Comparison of ENCODE assay signal across 20 cellular contexts in the genomic region with DNA sequence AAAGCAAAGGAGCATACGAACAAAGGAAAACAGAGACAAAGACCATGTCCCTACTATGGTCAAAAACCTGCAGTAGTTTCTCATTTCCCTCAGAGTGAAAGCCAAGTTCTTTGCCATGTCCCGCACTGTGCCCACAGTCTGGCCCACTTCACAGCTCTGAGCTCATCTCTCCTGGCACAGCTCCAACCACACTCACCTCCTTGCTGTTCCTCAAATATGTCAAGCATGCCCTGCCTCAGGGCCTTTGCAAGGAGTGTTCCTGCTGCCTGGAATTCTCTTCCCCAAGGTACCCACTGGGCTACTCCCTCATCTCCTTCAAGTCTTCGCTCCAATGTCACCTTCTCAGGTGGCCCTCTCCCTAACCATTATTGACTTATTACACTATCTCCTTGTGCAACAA.
DNase-seq lines count a peak whose midpoint lies in the region; ATAC-seq, FAIRE-seq and TF ChIP-seq lines count a peak whose summit lies in the region.
"Had no signal": no experiment of that assay in that cellular context is flagged by ENCODE, and none has a peak within 500 bp of the region (broad histone marks: within the 10 kb centered on the region; RNA-seq: fewer than 3 reads in every experiment).

No MANE protein-coding gene starts in this region.

- in situ Hi-C loops in K562 (cut with MboI): no loop called here

- no peaks in the 10 kb centered on the region for H3K9me1 ChIP-seq in K562 (ENCODE audit: control insufficient read depth, insufficient read depth, low read length)

- no peaks in the 10 kb centered on the region for H3K9me3 ChIP-seq in K562 (replicated peaks; ENCODE audit: control insufficient read depth, insufficient read depth, low read depth, low read length)
- H3K9me3 ChIP-seq: BE2C, HAP-1, vagina had no signal

- H2AFZ ChIP-seq in K562 (ENCODE audit: low read depth, low read length): no peak overlapping the region
- H2AFZ ChIP-seq: PC-9 had no signal

- no peak for TF ChIP-seq CTCF in K562 (IDR thresholded peaks at IDR 0.05 in 2 of 3, conservative IDR thresholded peaks at IDR 0.05 in 1 of 3; ENCODE audit: insufficient read depth in 2 of 3, low read depth in 1 of 3, low read length in 3 of 3)

- POLR2A ChIA-PET in K562 (lab: Yijun Ruan, JAX): interaction anchor here (0.5 kb wide), 1 partner anchor 62 kb away, joined by 4 read pairs; no protein-coding TSS in a partner anchor

- H3K36me3 ChIP-seq in K562 (ENCODE audit: control insufficient read depth, insufficient read depth, low read length): no peaks in the 10 kb centered on the region
- H3K36me3 ChIP-seq: BE2C, HAP-1, vagina had no signal

- H3K9ac ChIP-seq in K562 (ENCODE audit: insufficient read depth in 1 of 2, low read depth in 2 of 2, low read length in 2 of 2): no peak overlapping the region

- no peak for TF ChIP-seq POLR2A in K562 (conservative IDR thresholded peaks at IDR 0.05)

- TF ChIP-seq RAD21 in K562 (CRISPR knock-in tag; conservative IDR thresholded peaks at IDR 0.05 in 1 of 2, IDR thresholded peaks at IDR 0.05 in 1 of 2): no peak

- TF ChIP-seq EP300 in K562 (IDR thresholded peaks at IDR 0.05; ENCODE audit: low read length): no peak

- H3K79me2 ChIP-seq in K562 (ENCODE audit: control insufficient read depth, insufficient read depth, low read length): no peaks in the 10 kb centered on the region

- DNase-seq in ELR (ENCODE audit: low read depth): peak; percentile 74
- DNase-seq in M059J (ENCODE audit: low read depth): peak; percentile 74
- no peak for DNase-seq in K562 (ENCODE audit: extremely low read depth in 1 of 4, low spot score in 3 of 4)
- DNase-seq in kidney tubule cell (ENCODE audit: low spot score): peak; percentile 92
- DNase-seq in NCI-H1417 treated with DMSO at 0.1 percent for 48 hours (lab: John Stamatoyannopoulos, UW): no peak
- no peak for DNase-seq in posterior cingulate gyrus
- DNase-seq in stimulated activated CD4-positive, alpha-beta T cell treated with anti-CD3 and anti-CD28 coated beads, Interleukin-15, amount 100 ng/mL, for 24 hours: no peak
- DNase-seq: activated CD8-positive, alpha-beta memory T cell treated with anti-CD3 and anti-CD28 coated beads, Interleukin-2, amount 50 U/mL, for 48 hours; BE2C; DMS79; endodermal cell; NCI-H187; NCI-H510A treated with DMSO at 0.1 percent for 48 hours; T-cell had no signal

- 0% methylated on average over 3 of the region's 3 CpGs for WGBS in K562 (ENCODE audit: insufficient coverage, low coverage, missing lambda C conversion rate)

- ATAC-seq in K562 (no peak), HG03432 (IDR thresholded peaks at IDR 0.05; ENCODE audit: unreplicated experiment) (no peak)
- ATAC-seq: activated CD4-positive, CD25-positive, alpha-beta regulatory T cell treated with anti-CD3 and anti-CD28 coated beads, Interleukin-2, amount 50 U/mL, for 24 hours; T-cell had no signal

- H3K4me2 ChIP-seq in K562 (ENCODE audit: insufficient read depth, low read length): no peak overlapping the region
- H3K4me2 ChIP-seq: PC-9 had no signal

- H3K4me1 ChIP-seq in K562 (replicated peaks in 1 of 2; ENCODE audit: control insufficient read depth in 2 of 2, insufficient read depth in 2 of 2, low read length in 2 of 2): no peaks in the 10 kb centered on the region
- H3K4me1 ChIP-seq: BE2C, HAP-1, vagina had no signal

- CTCF ChIA-PET in K562 (lab: Yijun Ruan, JAX; ENCODE audit: low intra/inter-chr PET ratio): no interaction called here

- H4K20me1 ChIP-seq in K562 (replicated peaks; ENCODE audit: control insufficient read depth, insufficient read depth, low read length): no peaks in the 10 kb centered on the region

- no peak overlapping the region for H3K4me3 ChIP-seq in K562
- H3K4me3 ChIP-seq: HAP-1, PC-9, skin epidermis, vagina had no signal

- FAIRE-seq in K562 (lab: Jason Lieb, UNC): no peak

- 0 out of 5 replicates have a peak, but pooled peaks cover 2 to 4% of the 10 kb centered on the region in 2 experiments for H3K27me3 ChIP-seq in K562 (ENCODE audit: control insufficient read depth in 2 of 2, insufficient read depth in 2 of 2, low read length in 2 of 2)
- H3K27me3 ChIP-seq: BE2C, vagina had no signal

- intact Hi-C loops in K562 (cut with micrococcal nuclease) (no loop called here), posterior cingulate gyrus (cut with DNase I) (no loop called here)

- no TSS peak for BruUV-seq in K562 (replicated peaks; lab: Mats Ljungman, UMichigan)

- no peak overlapping the region for H3K27ac ChIP-seq in K562 (ENCODE audit: extremely low read depth, low read depth, low read length)
- H3K27ac ChIP-seq: PC-9, skin epidermis, vagina had no signal

TF ChIP-seq in K562, 482 proteins besides CTCF, POLR2A, EP300 and RAD21:
- TF ChIP-seq NFIC (IDR thresholded peaks at IDR 0.05): peak; percentile 43; the same call in 1 of the 2 replicates
- TF ChIP-seq, protein P1, sequence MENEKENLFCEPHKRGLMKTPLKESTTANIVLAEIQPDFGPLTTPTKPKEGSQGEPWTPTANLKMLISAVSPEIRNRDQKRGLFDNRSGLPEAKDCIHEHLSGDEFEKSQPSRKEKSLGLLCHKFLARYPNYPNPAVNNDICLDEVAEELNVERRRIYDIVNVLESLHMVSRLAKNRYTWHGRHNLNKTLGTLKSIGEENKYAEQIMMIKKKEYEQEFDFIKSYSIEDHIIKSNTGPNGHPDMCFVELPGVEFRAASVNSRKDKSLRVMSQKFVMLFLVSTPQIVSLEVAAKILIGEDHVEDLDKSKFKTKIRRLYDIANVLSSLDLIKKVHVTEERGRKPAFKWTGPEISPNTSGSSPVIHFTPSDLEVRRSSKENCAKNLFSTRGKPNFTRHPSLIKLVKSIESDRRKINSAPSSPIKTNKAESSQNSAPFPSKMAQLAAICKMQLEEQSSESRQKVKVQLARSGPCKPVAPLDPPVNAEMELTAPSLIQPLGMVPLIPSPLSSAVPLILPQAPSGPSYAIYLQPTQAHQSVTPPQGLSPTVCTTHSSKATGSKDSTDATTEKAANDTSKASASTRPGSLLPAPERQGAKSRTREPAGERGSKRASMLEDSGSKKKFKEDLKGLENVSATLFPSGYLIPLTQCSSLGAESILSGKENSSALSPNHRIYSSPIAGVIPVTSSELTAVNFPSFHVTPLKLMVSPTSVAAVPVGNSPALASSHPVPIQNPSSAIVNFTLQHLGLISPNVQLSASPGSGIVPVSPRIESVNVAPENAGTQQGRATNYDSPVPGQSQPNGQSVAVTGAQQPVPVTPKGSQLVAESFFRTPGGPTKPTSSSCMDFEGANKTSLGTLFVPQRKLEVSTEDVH (IDR thresholded peaks at IDR 0.05; ENCODE audit: low read depth, partially characterized antibody): no peak

Comparison
In these comparisons a context has a peak if more than half of its experiments do, and no peak if none do; other contexts are left out.
1. DNase-seq: peak in ELR (single experiment), M059J (single experiment) and kidney tubule cell (single experiment); none in K562 (0 of 4), NCI-H1417 treated with DMSO at 0.1 percent for 48 hours (single experiment), posterior cingulate gyrus (0 of 10) and stimulated activated CD4-positive, alpha-beta T cell treated with anti-CD3 and anti-CD28 coated beads, Interleukin-15, amount 100 ng/mL, for 24 hours (single experiment).